ENCODE assay signal across 8 cellular contexts in the genomic region with DNA sequence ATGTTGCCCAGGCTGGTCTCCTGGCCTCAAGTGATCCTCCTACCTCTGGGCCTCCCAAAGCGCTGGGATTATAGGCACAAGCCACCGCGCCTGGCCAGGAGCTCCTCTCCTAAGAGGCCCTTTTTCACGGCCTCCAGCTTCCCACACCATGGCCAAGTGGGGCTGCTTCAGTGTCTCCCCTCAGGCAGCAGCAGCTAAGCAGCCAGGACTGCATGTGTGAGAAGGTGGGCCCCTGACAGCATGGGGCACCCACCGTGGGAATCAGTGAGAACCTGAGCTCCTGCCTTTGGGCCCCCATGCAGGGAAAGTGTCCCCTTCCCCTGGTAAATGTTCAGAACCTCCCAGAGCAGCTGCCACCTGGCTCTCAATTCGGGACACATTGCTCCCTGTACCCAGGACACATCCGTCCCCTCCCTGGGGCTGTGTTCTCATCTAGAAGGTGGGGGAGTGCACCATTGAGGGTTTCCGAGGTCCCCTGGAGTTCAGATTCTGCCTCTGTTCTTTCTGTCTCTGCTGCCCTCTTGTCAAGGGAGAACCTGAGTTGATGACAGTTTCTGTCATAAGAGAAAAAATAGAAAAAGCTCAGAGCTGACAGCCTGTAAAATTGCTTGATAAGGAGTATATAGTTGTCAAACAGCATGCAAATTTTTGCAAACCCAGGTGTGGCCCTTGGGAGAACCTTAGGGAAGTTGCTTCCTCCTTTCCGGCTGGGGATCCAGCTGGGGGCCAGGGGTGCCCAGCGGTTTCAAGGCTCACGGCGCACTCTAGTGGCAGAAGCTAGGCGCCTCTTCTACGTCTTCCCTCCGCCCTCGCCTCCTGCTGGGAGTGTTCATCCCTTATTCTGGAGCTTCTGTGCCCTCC. TPM values are rescaled to one million over a fixed set of nuclear protein-coding genes. Genes with fewer than 3 reads are reported as not detected.
DNase-seq lines count a peak whose midpoint lies in the region; ATAC-seq and TF ChIP-seq lines count a peak whose summit lies in the region.

No MANE protein-coding gene starts in this region.

- no TSS peak for BruUV-seq in PC-3 (replicated peaks; lab: Mats Ljungman, UMichigan)

- H3K4me2 ChIP-seq in BLaER1 treated with 17β-estradiol and CSF1 and Interleukin-3, amounts not matched to agents 10 nM and 100 nM = peak overlapping the region in 8 of 11 experiments; percentile 4 to 89 (median 81); a peak in 17 of 22 replicates
- H3K4me2 ChIP-seq in PC-3 (ENCODE audit: low read length) = no peak overlapping the region

- CTCF ChIA-PET in PC-3 (lab: Charles Lee) = interaction anchor here (0.5 to 1.4 kb wide), 6 partner anchors 12 to 490 kb away, joined by 3 to 6 read pairs (median 4); no protein-coding TSS in a partner anchor

- peak overlapping the region in 1 of 11 experiments; percentile 31; a peak in 1 of 22 replicates for H3K27ac ChIP-seq in BLaER1 treated with 17β-estradiol and CSF1 and Interleukin-3, amounts not matched to agents 10 nM and 100 nM
- H3K27ac ChIP-seq in HL-60 (replicated peaks) = no peak overlapping the region
- no peak overlapping the region for H3K27ac ChIP-seq in PC-3 (ENCODE audit: low read length)
- H3K27ac ChIP-seq in neutrophil = no peak overlapping the region
- H3K27ac ChIP-seq in thyroid gland = peak overlapping the region in 1 of 3 donors; percentile 39

- no peaks in the 10 kb centered on the region for H3K9me3 ChIP-seq in BLaER1 treated with 17β-estradiol and CSF1 and Interleukin-3, amounts not matched to agents 10 nM and 100 nM (replicated peaks in 1 of 11)
- H3K9me3 ChIP-seq in PC-3 (ENCODE audit: low read length) (no peaks in the 10 kb centered on the region), neutrophil (no peaks in the 10 kb centered on the region), thyroid gland (no peaks in the 10 kb centered on the region)

- H3K27me3 Mint-ChIP-seq in activated T-cell treated with anti-CD3 and anti-CD28 coated beads, Interleukin-2, amount 50 U/mL, for 4 hours (ENCODE audit: low read depth) = no peaks in the 10 kb centered on the region

- H3K79me2 ChIP-seq in PC-3 (ENCODE audit: low read length) = no peaks in the 10 kb centered on the region

- H3K27me3 ChIP-seq in BLaER1 treated with 17β-estradiol and CSF1 and Interleukin-3, amounts not matched to agents 10 nM and 100 nM = no peaks in the 10 kb centered on the region; a peak in 1 of 22 replicates
- no peaks in the 10 kb centered on the region for H3K27me3 ChIP-seq in HL-60 (ENCODE audit: insufficient read depth, poor library complexity, severe bottlenecking)
- H3K27me3 ChIP-seq in PC-3 (ENCODE audit: low read length) = no peaks in the 10 kb centered on the region
- peaks cover 4% of the 10 kb centered on the region for H3K27me3 ChIP-seq in neutrophil
- no peaks in the 10 kb centered on the region for H3K27me3 ChIP-seq in thyroid gland

- no peak overlapping the region for H3K4me3 ChIP-seq in BLaER1 treated with 17β-estradiol and CSF1 and Interleukin-3, amounts not matched to agents 10 nM and 100 nM
- no peak overlapping the region for H3K4me3 ChIP-seq in HL-60 (replicated peaks; ENCODE audit: insufficient read depth, low read length)
- no peak overlapping the region for H3K4me3 ChIP-seq in PC-3 (ENCODE audit: low read length)
- H3K4me3 ChIP-seq in fibroblast of pulmonary artery (replicated peaks; ENCODE audit: low read depth, low read length) = no peak overlapping the region
- no peak overlapping the region for H3K4me3 ChIP-seq in neutrophil (ENCODE audit: low read depth in 1 of 2, low read length in 1 of 2)
- no peak overlapping the region for H3K4me3 ChIP-seq in thyroid gland (replicated peaks in 1 of 3)

- POLR2A ChIA-PET in PC-3 (lab: Charles Lee; ENCODE audit: unreplicated experiment) = no interaction called here

- no peaks in the 10 kb centered on the region for H3K36me3 ChIP-seq in BLaER1 treated with 17β-estradiol and CSF1 and Interleukin-3, amounts not matched to agents 10 nM and 100 nM
- H3K36me3 ChIP-seq in PC-3 (ENCODE audit: low read depth, low read length) (no peaks in the 10 kb centered on the region), neutrophil (no peaks in the 10 kb centered on the region), thyroid gland (peaks cover 10 to 16% of the 10 kb centered on the region in 2 donors)

- no peak overlapping the region for H2AFZ ChIP-seq in PC-3 (ENCODE audit: low read length)

- H3K36me3 Mint-ChIP-seq in activated T-cell treated with anti-CD3 and anti-CD28 coated beads, Interleukin-2, amount 50 U/mL, for 4 hours (ENCODE audit: insufficient read depth) = no peaks in the 10 kb centered on the region

- 43 to 49% methylated on average over 16 of the region's 16 CpGs for WGBS in thyroid gland, 2 donors

- no peaks in the 10 kb centered on the region for H3K9me2 ChIP-seq in PC-3 (replicated peaks; ENCODE audit: low read length)

- H3K9me3 Mint-ChIP-seq in activated T-cell treated with anti-CD3 and anti-CD28 coated beads, Interleukin-2, amount 50 U/mL, for 4 hours = no peaks in the 10 kb centered on the region

- intact Hi-C loops in PC-3 (cut with micrococcal nuclease) (loop anchor here (5.0 kb wide), 1 partner anchor 492 kb away; a partner anchor contains a TSS), thyroid gland (cut with DNase I) (loop anchor here (5.0 kb wide), 1 partner anchor 487 kb away; no protein-coding TSS in a partner anchor)

- TF ChIP-seq CTCF in HL-60 (IDR thresholded peaks at IDR 0.05; ENCODE audit: insufficient read depth, low read length) (peak; percentile 54), PC-3 (conservative IDR thresholded peaks at IDR 0.05; ENCODE audit: low read depth, low read length) (peak; percentile 83), fibroblast of pulmonary artery (IDR thresholded peaks at IDR 0.05; ENCODE audit: low read length, missing control alignments) (peak; percentile 94), neutrophil (IDR thresholded peaks at IDR 0.05) (peak; percentile 36), thyroid gland (IDR thresholded peaks at IDR 0.05) (peak; percentile 54 to 83 (median 78))

- H3K4me1 Mint-ChIP-seq in activated T-cell treated with anti-CD3 and anti-CD28 coated beads, Interleukin-2, amount 50 U/mL, for 4 hours (ENCODE audit: low read depth) = peaks cover 5% of the 10 kb centered on the region

- H4K20me1 ChIP-seq in BLaER1 treated with 17β-estradiol and CSF1 and Interleukin-3, amounts not matched to agents 10 nM and 100 nM = peaks cover 0 to 4% (median 0%) of the 10 kb centered on the region in 11 experiments; a peak in 1 of 22 replicates
- no peaks in the 10 kb centered on the region for H4K20me1 ChIP-seq in PC-3 (ENCODE audit: low read length)

- peaks cover 0 to 77% (median 65%) of the 10 kb centered on the region in 10 experiments; a peak in 17 of 20 replicates for H3K4me1 ChIP-seq in BLaER1 treated with 17β-estradiol and CSF1 and Interleukin-3, amounts not matched to agents 10 nM and 100 nM
- H3K4me1 ChIP-seq in PC-3 (ENCODE audit: insufficient read depth, low read length) (no peaks in the 10 kb centered on the region), neutrophil (ENCODE audit: control insufficient read depth in 1 of 2, insufficient read depth in 1 of 2, low read depth in 1 of 2, low read length in 1 of 2) (peaks cover 0 to 4% of the 10 kb centered on the region in 2 experiments), thyroid gland (peaks cover 22 to 32% of the 10 kb centered on the region in 2 donors)

- ATAC-seq in PC-3 (peak; percentile 81), HG03432 (IDR thresholded peaks at IDR 0.05; ENCODE audit: unreplicated experiment) (no peak)
- peak; percentile 79 to 86 for ATAC-seq in activated T-cell treated with anti-CD3 and anti-CD28 coated beads, Interleukin-2, amount 50 U/mL, for 4 hours

- peak in 1 of 2 experiments; percentile 68 for DNase-seq in HL-60 (ENCODE audit: low read depth in 1 of 2, low spot score in 1 of 2)
- DNase-seq in PC-3 = peak; percentile 67
- peak; percentile 60 for DNase-seq in activated T-cell treated with anti-CD3 and anti-CD28 coated beads, Interleukin-2, amount 50 U/mL, for 4 hours
- peak; percentile 66 for DNase-seq in fibroblast of pulmonary artery (ENCODE audit: low read depth)
- DNase-seq in thyroid gland = peak; percentile 73 to 76

- peak overlapping the region in 3 of 11 experiments; percentile 17 to 31 (median 31); a peak in 1 of 22 replicates for H3K9ac ChIP-seq in BLaER1 treated with 17β-estradiol and CSF1 and Interleukin-3, amounts not matched to agents 10 nM and 100 nM
- no peak overlapping the region for H3K9ac ChIP-seq in PC-3 (ENCODE audit: low read length)

- no peaks in the 10 kb centered on the region for H3F3A ChIP-seq in PC-3 (ENCODE audit: low read length, unreplicated experiment)

- no peak for TF ChIP-seq POLR2A in thyroid gland (IDR thresholded peaks at IDR 0.05)

- no peak overlapping the region for H3K4me3 Mint-ChIP-seq in activated T-cell treated with anti-CD3 and anti-CD28 coated beads, Interleukin-2, amount 50 U/mL, for 4 hours

RNA-seq across cellular contexts. Expression of a gene that starts 29.7 kb away (rescaled TPM):
- 5.5 and 9.2 TPM in 2 replicates for total RNA-seq in PC-3 (2014; rRNA removed)
- total RNA-seq in activated T-cell treated with anti-CD3 and anti-CD28 coated beads, Interleukin-2, amount 50 U/mL, for 4 hours = 1 to 10 TPM; 1.4 to 2.1 (median 2.0) TPM
- total RNA-seq in thyroid gland = 10 to 100 TPM; 19.2 to 35.6 (median 26.1) TPM

Comparison
In these comparisons a context has a peak if more than half of its experiments do, and no peak if none do; other contexts are left out.
1. CTCF ChIP-seq: peak in every context shown above with its lines; median percentile 94 in fibroblast of pulmonary artery; 83 in PC-3; 78 in thyroid gland; 54 in HL-60; 36 in neutrophil.